ENCODE assay signal across 18 cellular contexts in the genomic region with DNA sequence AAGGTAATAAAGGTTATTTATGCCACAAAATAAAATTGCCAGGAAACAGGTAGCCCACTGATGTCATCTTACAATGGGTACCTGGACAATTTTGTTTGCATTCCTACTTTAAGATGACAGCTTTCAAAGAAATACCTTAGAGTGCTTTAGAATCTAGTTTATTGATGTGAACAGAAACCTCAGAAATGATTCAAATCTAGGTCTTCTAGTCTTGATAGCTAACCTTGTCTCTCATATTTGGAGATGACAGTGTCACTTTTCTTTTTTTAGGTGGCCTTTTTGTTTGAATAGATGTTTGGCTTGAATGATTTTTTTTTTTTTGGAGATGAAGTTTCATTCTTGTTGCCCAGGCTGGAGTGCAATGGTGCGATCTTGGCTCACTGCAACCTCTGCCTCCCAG.
A peak's percentile ranks its signal among the peaks of the same experiment; 100 is the strongest.
DNase-seq lines count a peak whose midpoint lies in the region; ATAC-seq lines count a peak whose summit lies in the region.
"Had no signal": no experiment of that assay in that cellular context is flagged by ENCODE, and none has a peak within 500 bp of the region (broad histone marks: within the 10 kb centered on the region; RNA-seq: fewer than 3 reads in every experiment).

No MANE protein-coding gene starts in this region.

- ATAC-seq in GM18868 (IDR thresholded peaks at IDR 0.05; ENCODE audit: unreplicated experiment) (peak; percentile 29), HG02885 (IDR thresholded peaks at IDR 0.05; ENCODE audit: poor library complexity, unreplicated experiment) (peak; percentile 33), GM21360 (IDR thresholded peaks at IDR 0.05; ENCODE audit: unreplicated experiment) (no peak)
- peak; percentile 19 for ATAC-seq in effector memory CD8-positive, alpha-beta T cell (replicated peaks)
- ATAC-seq: body of pancreas, HepG2, lower lobe of right lung, right cardiac atrium had no signal

- no peaks in the 10 kb centered on the region for H3K27me3 Mint-ChIP-seq in activated T-cell treated with anti-CD3 and anti-CD28 coated beads, Interleukin-2, amount 50 U/mL, for 24 hours
- H3K27me3 Mint-ChIP-seq in effector memory CD8-positive, alpha-beta T cell: no peaks in the 10 kb centered on the region
- H3K27me3 Mint-ChIP-seq: activated naive CD8-positive, alpha-beta T cell treated with anti-CD3 and anti-CD28 coated beads, Interleukin-2, amount 10 ng/mL, durations not matched to agents 7 days and 5 days had no signal

- no peaks in the 10 kb centered on the region for H3K9me3 Mint-ChIP-seq in activated T-cell treated with anti-CD3 and anti-CD28 coated beads, Interleukin-2, amount 50 U/mL, for 24 hours
- H3K9me3 Mint-ChIP-seq in effector memory CD8-positive, alpha-beta T cell: no peaks in the 10 kb centered on the region
- H3K9me3 Mint-ChIP-seq: activated naive CD8-positive, alpha-beta T cell treated with anti-CD3 and anti-CD28 coated beads, Interleukin-2, amount 10 ng/mL, durations not matched to agents 7 days and 5 days had no signal

- peaks cover 43% of the 10 kb centered on the region for H3K4me1 Mint-ChIP-seq in activated T-cell treated with anti-CD3 and anti-CD28 coated beads, Interleukin-2, amount 50 U/mL, for 24 hours (ENCODE audit: low read depth)
- H3K4me1 Mint-ChIP-seq in effector memory CD8-positive, alpha-beta T cell (ENCODE audit: low read depth in 2 of 2): peaks cover 7 to 25% of the 10 kb centered on the region in 2 donors

- no peak for DNase-seq in activated T-cell treated with anti-CD3 and anti-CD28 coated beads, Interleukin-2, amount 50 U/mL, for 24 hours
- DNase-seq in activated T-cell treated with anti-CD3 and anti-CD28 coated beads, Interleukin-2, amount 50 U/mL, for 48 hours: no peak
- DNase-seq in effector memory CD8-positive, alpha-beta T cell: no peak
- no peak for DNase-seq in A172 (ENCODE audit: low spot score)
- DNase-seq in stimulated activated CD8-positive, alpha-beta memory T cell treated with anti-CD3 and anti-CD28 coated beads, Interleukin-4, amount 100 ng/mL, for 48 hours: no peak
- DNase-seq: activated naive CD8-positive, alpha-beta T cell treated with anti-CD3 and anti-CD28 coated beads, Interleukin-2, amount 10 ng/mL, durations not matched to agents 7 days and 5 days; body of pancreas; lower lobe of right lung; NCI-H1436; NCI-H2227 treated with DMSO at 0.1 percent for 48 hours; nucleus accumbens; right cardiac atrium; stimulated activated naive CD4-positive, alpha-beta T cell treated with Interleukin-2 at 50 U/mL for 16 hours; transverse colon had no signal

- H3K27ac Mint-ChIP-seq in activated T-cell treated with anti-CD3 and anti-CD28 coated beads, Interleukin-2, amount 50 U/mL, for 24 hours: peak overlapping the region; percentile 47
- peak overlapping the region; percentile 70 to 76 for H3K27ac Mint-ChIP-seq in effector memory CD8-positive, alpha-beta T cell
- H3K27ac Mint-ChIP-seq: activated naive CD8-positive, alpha-beta T cell treated with anti-CD3 and anti-CD28 coated beads, Interleukin-2, amount 10 ng/mL, durations not matched to agents 7 days and 5 days had no signal

- H3K36me3 Mint-ChIP-seq in activated T-cell treated with anti-CD3 and anti-CD28 coated beads, Interleukin-2, amount 50 U/mL, for 24 hours (ENCODE audit: low read depth): peaks cover 53% of the 10 kb centered on the region
- H3K36me3 Mint-ChIP-seq in effector memory CD8-positive, alpha-beta T cell (ENCODE audit: insufficient read depth): peaks cover 29% of the 10 kb centered on the region

- H3K4me3 Mint-ChIP-seq in activated T-cell treated with anti-CD3 and anti-CD28 coated beads, Interleukin-2, amount 50 U/mL, for 24 hours: no peak overlapping the region
- peak overlapping the region; percentile 9 to 31 for H3K4me3 Mint-ChIP-seq in effector memory CD8-positive, alpha-beta T cell
- H3K4me3 Mint-ChIP-seq: activated naive CD8-positive, alpha-beta T cell treated with anti-CD3 and anti-CD28 coated beads, Interleukin-2, amount 10 ng/mL, durations not matched to agents 7 days and 5 days had no signal
